ENCODE assay signal across 21 cellular contexts in the genomic region with DNA sequence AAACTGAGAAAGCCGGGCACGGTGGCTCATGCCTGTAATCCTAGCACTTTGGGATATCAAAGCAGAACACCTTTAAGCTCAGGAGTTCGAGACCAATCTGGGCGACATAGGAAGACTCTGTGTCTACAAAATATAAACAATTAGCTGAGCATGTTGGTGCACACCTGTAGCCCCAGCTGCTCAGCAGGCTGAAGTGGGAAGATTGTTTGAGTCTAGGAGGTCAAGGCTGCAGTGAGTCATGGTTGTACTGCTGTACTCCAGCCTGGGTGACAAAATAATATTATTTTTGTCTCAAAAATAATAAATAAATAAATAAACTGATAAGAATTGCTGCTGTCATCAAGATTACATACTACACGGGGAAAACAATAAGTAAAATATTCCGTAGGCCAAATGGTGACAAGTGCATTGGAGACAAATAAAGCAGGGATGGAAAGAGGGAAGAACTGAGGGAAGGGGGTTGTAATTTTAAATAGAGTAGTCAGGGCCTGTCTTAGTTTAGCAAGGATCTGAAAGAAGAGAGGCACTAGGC.
"Had no signal": no experiment of that assay in that cellular context is flagged by ENCODE, and none has a peak within 500 bp of the region (broad histone marks: within the 10 kb centered on the region; RNA-seq: fewer than 3 reads in every experiment).

No MANE protein-coding gene starts in this region.

- H3K36me3 Mint-ChIP-seq: activated CD8-positive, alpha-beta memory T cell treated with anti-CD3 and anti-CD28 coated beads, Interleukin-2, amount 10 ng/mL, durations not matched to agents 7 days and 5 days; immature natural killer cell; natural killer cell treated with Interleukin-12 subunit alpha and Interleukin-12 subunit beta and Interleukin-15 and Interleukin-18, amount 100 ng/mL, for 72 hours had no signal

- H3K9me3 ChIP-seq: gastrocnemius medialis, heart left ventricle, suprapubic skin had no signal

- H3K4me3 Mint-ChIP-seq: activated CD8-positive, alpha-beta memory T cell treated with anti-CD3 and anti-CD28 coated beads, Interleukin-2, amount 10 ng/mL, durations not matched to agents 7 days and 5 days; activated naive CD4-positive, alpha-beta T cell treated with anti-CD3 and anti-CD28 coated beads for 36 hours; immature natural killer cell; natural killer cell treated with Interleukin-12 subunit alpha and Interleukin-12 subunit beta and Interleukin-15 and Interleukin-18, amount 100 ng/mL, for 72 hours had no signal

- H3K9me3 Mint-ChIP-seq: activated naive CD4-positive, alpha-beta T cell treated with anti-CD3 and anti-CD28 coated beads for 36 hours; activated T-helper 2 cell treated with anti-CD3 and anti-CD28 coated beads, Interferon-gamma antibody, Interleukin-2, Interleukin-4, amounts not matched to agents 10 μg/mL and 5 μg/mL and 100 μg/mL, durations not matched to agents 14 hours and 24 hours and 36 hours; immature natural killer cell; natural killer cell treated with Interleukin-12 subunit alpha and Interleukin-12 subunit beta and Interleukin-15 and Interleukin-18, amount 100 ng/mL, for 72 hours had no signal

- H3K4me1 ChIP-seq: gastrocnemius medialis had no signal

- H3K27me3 Mint-ChIP-seq: activated CD8-positive, alpha-beta memory T cell treated with anti-CD3 and anti-CD28 coated beads, Interleukin-2, amount 10 ng/mL, durations not matched to agents 7 days and 5 days; natural killer cell treated with Interleukin-12 subunit alpha and Interleukin-12 subunit beta and Interleukin-15 and Interleukin-18, amount 100 ng/mL, for 72 hours had no signal

- DNase-seq: activated CD4-positive, alpha-beta T cell treated with anti-CD3 and anti-CD28 coated beads, Interleukin-2, amount 50 U/mL, for 1 hour; activated CD8-positive, alpha-beta memory T cell treated with anti-CD3 and anti-CD28 coated beads, Interleukin-2, amount 10 ng/mL, durations not matched to agents 7 days and 5 days; activated naive CD4-positive, alpha-beta T cell treated with anti-CD3 and anti-CD28 coated beads for 36 hours; activated T-cell treated with anti-CD3 and anti-CD28 coated beads, Interleukin-2, amount 50 U/mL, for 1 hour; amniotic stem cell; caudate nucleus; effector CD8-positive, alpha-beta T cell; gastrocnemius medialis; heart left ventricle; immature natural killer cell; mesendoderm; nucleus accumbens; posterior cingulate gyrus; stimulated activated CD4-positive, alpha-beta T cell treated with anti-CD3 and anti-CD28 coated beads, Interleukin-15, amount 100 ng/mL, for 24 hours; stimulated activated CD4-positive, alpha-beta T cell treated with anti-CD3 and anti-CD28 coated beads, Interleukin-4, amount 100 ng/mL, for 1 hour; stimulated activated naive CD4-positive, alpha-beta T cell treated with Interleukin-2 at 50 U/mL for 16 hours; trophoblast cell had no signal

- H3K36me3 ChIP-seq: gastrocnemius medialis, heart left ventricle, suprapubic skin had no signal

- H3K4me3 ChIP-seq: coronary artery, gastrocnemius medialis, heart left ventricle, suprapubic skin had no signal

- H3K27ac ChIP-seq: coronary artery, gastrocnemius medialis, heart left ventricle, suprapubic skin had no signal

- H3K27ac Mint-ChIP-seq: activated CD8-positive, alpha-beta memory T cell treated with anti-CD3 and anti-CD28 coated beads, Interleukin-2, amount 10 ng/mL, durations not matched to agents 7 days and 5 days; activated naive CD4-positive, alpha-beta T cell treated with anti-CD3 and anti-CD28 coated beads for 36 hours; activated T-helper 2 cell treated with anti-CD3 and anti-CD28 coated beads, Interferon-gamma antibody, Interleukin-2, Interleukin-4, amounts not matched to agents 10 μg/mL and 5 μg/mL and 100 μg/mL, durations not matched to agents 14 hours and 24 hours and 36 hours; immature natural killer cell had no signal

- H3K27me3 ChIP-seq: gastrocnemius medialis, heart left ventricle, suprapubic skin had no signal
